Comparison of ENCODE assay signal across 18 cellular contexts in the genomic region with DNA sequence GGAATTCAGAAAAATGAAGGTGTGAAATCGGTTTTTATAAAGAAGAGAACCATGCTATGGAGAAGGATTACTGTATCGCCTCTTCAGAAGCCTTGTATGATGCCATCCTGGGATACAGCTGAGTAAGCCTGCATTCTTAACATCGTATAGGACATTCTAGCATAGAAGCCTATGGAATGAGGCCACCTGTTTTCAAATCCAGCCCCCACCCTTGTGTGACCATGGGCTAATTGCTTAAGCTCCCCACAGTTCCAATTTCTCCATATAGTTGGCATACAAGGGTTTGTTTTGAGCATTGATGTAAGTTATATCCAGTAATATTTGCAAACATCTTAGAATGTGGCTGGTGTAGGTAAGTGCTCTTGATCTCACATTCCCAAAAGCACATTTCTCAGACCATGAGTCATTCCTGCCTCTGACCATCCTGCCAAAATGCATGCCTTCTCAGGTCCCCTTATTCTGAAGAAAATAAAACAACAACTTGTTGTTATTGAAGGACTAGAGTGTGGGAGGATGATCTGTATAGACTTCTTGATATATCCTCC. TPM values are rescaled to one million over a fixed set of nuclear protein-coding genes. Genes with fewer than 3 reads are reported as not detected.
"Had no signal": no experiment of that assay in that cellular context is flagged by ENCODE, and none has a peak within 500 bp of the region (broad histone marks: within the 10 kb centered on the region; RNA-seq: fewer than 3 reads in every experiment).

No MANE protein-coding gene starts in this region.

- FAIRE-seq: pancreas had no signal

- H2AFZ ChIP-seq: neural progenitor cell had no signal

- H3K36me3 ChIP-seq: neural progenitor cell, pancreas had no signal

- H3K27ac ChIP-seq: coronary artery, neural progenitor cell, pancreas, VCaP had no signal

- H3K27me3 ChIP-seq: neural progenitor cell, pancreas had no signal

- H3K4me3 ChIP-seq: coronary artery, neural progenitor cell, pancreas had no signal

- H3K9ac ChIP-seq: neural progenitor cell had no signal

- DNase-seq: activated CD4-positive, alpha-beta memory T cell treated with anti-CD3 and anti-CD28 coated beads, Interleukin-2, amount 10 ng/mL, durations not matched to agents 7 days and 5 days; activated gamma-delta T cell treated with Interleukin-2 at 50 U/mL for 16 hours; activated naive CD8-positive, alpha-beta T cell treated with anti-CD3 and anti-CD28 coated beads for 36 hours; activated T-cell treated with anti-CD3 and anti-CD28 coated beads, Interleukin-2, amount 50 U/mL, for 72 hours; anterior cingulate cortex; caudate nucleus; effector CD8-positive, alpha-beta T cell; midbrain; pancreas; stimulated activated CD4-positive, alpha-beta T cell treated with anti-CD3 and anti-CD28 coated beads, Interleukin-4, amount 100 ng/mL, for 1 hour; stimulated activated CD8-positive, alpha-beta memory T cell treated with anti-CD3 and anti-CD28 coated beads, Interleukin-4, amount 100 ng/mL, for 48 hours; T-helper 9 cell had no signal

- H3K9me3 ChIP-seq: pancreas had no signal

- H3K4me2 ChIP-seq: neural progenitor cell had no signal

- H3K4me1 ChIP-seq: neural progenitor cell, pancreas had no signal

RNA-seq across cellular contexts. Expression of gene OR14A2, which starts 1.5 kb away (rescaled TPM):
- total RNA-seq: activated CD4-positive, alpha-beta memory T cell treated with anti-CD3 and anti-CD28 coated beads, Interleukin-2, amount 10 ng/mL, durations not matched to agents 7 days and 5 days; activated naive CD8-positive, alpha-beta T cell treated with anti-CD3 and anti-CD28 coated beads for 36 hours; activated T-cell treated with anti-CD3 and anti-CD28 coated beads, Interleukin-2, amount 50 U/mL, for 72 hours; lower leg skin; pancreas; temporal lobe; urinary bladder had no signal
- polyA plus RNA-seq: pancreas, urinary bladder had no signal

RNA-seq across cellular contexts. Expression of gene OR14K1, which starts 8.0 kb away (rescaled TPM):
- total RNA-seq: activated CD4-positive, alpha-beta memory T cell treated with anti-CD3 and anti-CD28 coated beads, Interleukin-2, amount 10 ng/mL, durations not matched to agents 7 days and 5 days; activated naive CD8-positive, alpha-beta T cell treated with anti-CD3 and anti-CD28 coated beads for 36 hours; activated T-cell treated with anti-CD3 and anti-CD28 coated beads, Interleukin-2, amount 50 U/mL, for 72 hours; lower leg skin; temporal lobe; urinary bladder had no signal
- polyA plus RNA-seq: pancreas, urinary bladder had no signal

RNA-seq across cellular contexts. Expression of gene OR1C1, which starts 13.9 kb away (rescaled TPM):
- total RNA-seq: activated CD4-positive, alpha-beta memory T cell treated with anti-CD3 and anti-CD28 coated beads, Interleukin-2, amount 10 ng/mL, durations not matched to agents 7 days and 5 days; activated naive CD8-positive, alpha-beta T cell treated with anti-CD3 and anti-CD28 coated beads for 36 hours; activated T-cell treated with anti-CD3 and anti-CD28 coated beads, Interleukin-2, amount 50 U/mL, for 72 hours; lower leg skin; pancreas; temporal lobe; urinary bladder had no signal
- polyA plus RNA-seq: pancreas, urinary bladder had no signal

RNA-seq across cellular contexts. Expression of gene OR6F1, which starts 30.0 kb away (rescaled TPM):
- total RNA-seq: activated CD4-positive, alpha-beta memory T cell treated with anti-CD3 and anti-CD28 coated beads, Interleukin-2, amount 10 ng/mL, durations not matched to agents 7 days and 5 days; activated naive CD8-positive, alpha-beta T cell treated with anti-CD3 and anti-CD28 coated beads for 36 hours; activated T-cell treated with anti-CD3 and anti-CD28 coated beads, Interleukin-2, amount 50 U/mL, for 72 hours; lower leg skin; pancreas; temporal lobe; urinary bladder had no signal
- polyA plus RNA-seq: pancreas, urinary bladder had no signal
